In the genomic region with DNA sequence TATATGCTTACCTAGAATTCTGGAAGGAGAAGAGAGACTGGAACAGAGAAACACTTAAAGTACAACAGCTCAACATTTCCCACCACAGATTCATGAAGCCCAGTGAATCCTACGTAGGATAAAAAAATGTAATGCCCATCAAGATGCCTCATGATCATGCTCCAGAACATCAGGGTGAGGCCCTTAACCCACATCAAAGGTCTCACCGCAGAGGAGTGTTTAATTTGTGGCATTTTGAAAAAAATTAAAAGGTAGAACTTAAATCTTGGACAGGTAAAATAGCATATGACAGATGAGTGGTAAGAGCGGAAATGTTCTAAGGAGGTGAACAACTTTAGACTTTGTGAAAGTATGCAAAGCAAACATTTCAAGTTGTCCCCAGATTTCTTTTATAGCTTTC, we compare ENCODE assay signal across 22 cellular contexts. TPM values are rescaled to one million over a fixed set of nuclear protein-coding genes. Genes with fewer than 3 reads are reported as not detected.
A peak's percentile ranks its signal among the peaks of the same experiment; 100 is the strongest.
DNase-seq lines count a peak whose midpoint lies in the region; ATAC-seq and TF ChIP-seq lines count a peak whose summit lies in the region.
"Had no signal": no experiment of that assay in that cellular context is flagged by ENCODE, and none has a peak within 500 bp of the region (broad histone marks: within the 10 kb centered on the region; RNA-seq: fewer than 3 reads in every experiment).

No MANE protein-coding gene starts in this region.

- H3K4me1 ChIP-seq in DND-41 (ENCODE audit: insufficient read depth, low read length) (peaks cover 2% of the 10 kb centered on the region; the same call in 1 of the 2 replicates), left lung (no peaks in the 10 kb centered on the region)

- H3K27me3 ChIP-seq in DND-41 (ENCODE audit: insufficient read depth, low read length, poor library complexity): no peaks in the 10 kb centered on the region
- no peaks in the 10 kb centered on the region for H3K27me3 ChIP-seq in left lung
- H3K27me3 ChIP-seq: BLaER1 treated with 17β-estradiol and CSF1 and Interleukin-3, amounts not matched to agents 10 nM and 100 nM had no signal

- no peak overlapping the region for H2AFZ ChIP-seq in DND-41 (ENCODE audit: low read depth, low read length)

- peak overlapping the region; percentile 41 for H3K4me3 Mint-ChIP-seq in T-helper 17 cell
- H3K4me3 Mint-ChIP-seq: B cell; CD8-positive, alpha-beta T cell; HFFc6; IgD-negative memory B cell had no signal

- H3K27ac ChIP-seq in DND-41 (ENCODE audit: low read length) (no peak overlapping the region), left lung (no peak overlapping the region)
- H3K27ac ChIP-seq: BLaER1 treated with 17β-estradiol and CSF1 and Interleukin-3, amounts not matched to agents 10 nM and 100 nM had no signal

- intact Hi-C loops in left lung (cut with DNase I): no loop called here

- H3K4me3 ChIP-seq in DND-41 (ENCODE audit: low read depth in 1 of 2, low read length in 2 of 2) (no peak overlapping the region), left lung (no peak overlapping the region)
- H3K4me3 ChIP-seq: BLaER1 treated with 17β-estradiol and CSF1 and Interleukin-3, amounts not matched to agents 10 nM and 100 nM had no signal

- no peak overlapping the region for H3K27ac Mint-ChIP-seq in T-helper 17 cell
- H3K27ac Mint-ChIP-seq: B cell; CD8-positive, alpha-beta T cell; HFFc6; IgD-negative memory B cell had no signal

- H3K9ac ChIP-seq in DND-41 (ENCODE audit: low read depth, low read length): no peak overlapping the region
- H3K9ac ChIP-seq: BLaER1 treated with 17β-estradiol and CSF1 and Interleukin-3, amounts not matched to agents 10 nM and 100 nM had no signal

- H3K27me3 Mint-ChIP-seq in T-helper 17 cell: peaks cover 31% of the 10 kb centered on the region
- H3K27me3 Mint-ChIP-seq: B cell had no signal

- ATAC-seq in DND-41 (ENCODE audit: insufficient read depth, low read depth) (peak; percentile 23; the same call in 1 of the 3 replicates), T-helper 17 cell (no peak), left lung (peak; percentile 78), GM21717 (IDR thresholded peaks at IDR 0.05; ENCODE audit: unreplicated experiment) (no peak)
- ATAC-seq: CD8-positive, alpha-beta T cell; HepG2 had no signal

- peaks cover 11% of the 10 kb centered on the region for H3K4me1 Mint-ChIP-seq in T-helper 17 cell
- H3K4me1 Mint-ChIP-seq: B cell, IgD-negative memory B cell had no signal

- peaks cover 5% of the 10 kb centered on the region; the same call in 1 of the 2 replicates for H4K20me1 ChIP-seq in DND-41 (ENCODE audit: insufficient read depth, low read length)
- H4K20me1 ChIP-seq: BLaER1 treated with 17β-estradiol and CSF1 and Interleukin-3, amounts not matched to agents 10 nM and 100 nM had no signal

- TF ChIP-seq CTCF in DND-41 (IDR thresholded peaks at IDR 0.05; ENCODE audit: borderline replicate concordance, extremely low read depth, low read length, poor library complexity, severe bottlenecking) (no peak), left lung (IDR thresholded peaks at IDR 0.05) (no peak)

- H3K36me3 ChIP-seq in DND-41 (ENCODE audit: insufficient read depth, low read length) (peaks cover 91% of the 10 kb centered on the region), left lung (no peaks in the 10 kb centered on the region)
- H3K36me3 ChIP-seq: BLaER1 treated with 17β-estradiol and CSF1 and Interleukin-3, amounts not matched to agents 10 nM and 100 nM had no signal

- H3K79me2 ChIP-seq in DND-41 (ENCODE audit: insufficient read depth, low read length): no peaks in the 10 kb centered on the region

- peaks cover 6% of the 10 kb centered on the region for H3K36me3 Mint-ChIP-seq in T-helper 17 cell (ENCODE audit: low read depth)
- H3K36me3 Mint-ChIP-seq: CD8-positive, alpha-beta T cell had no signal

- H3K9me3 ChIP-seq in DND-41 (ENCODE audit: insufficient read depth, low read length, severe bottlenecking): no peaks in the 10 kb centered on the region
- H3K9me3 ChIP-seq in T-helper 17 cell (ENCODE audit: control insufficient read depth, low read length, poor library complexity, severe bottlenecking): no peaks in the 10 kb centered on the region
- no peaks in the 10 kb centered on the region for H3K9me3 ChIP-seq in left lung

- H3K4me2 ChIP-seq in DND-41 (ENCODE audit: insufficient read depth, low read length): no peak overlapping the region
- H3K4me2 ChIP-seq: BLaER1 treated with 17β-estradiol and CSF1 and Interleukin-3, amounts not matched to agents 10 nM and 100 nM had no signal

- no peak for DNase-seq in DND-41
- DNase-seq in HT-29 (ENCODE audit: low spot score): peak; percentile 12
- no peak for DNase-seq in T-helper 17 cell
- no peak for DNase-seq in left lung
- DNase-seq in H4 (ENCODE audit: low spot score): no peak
- DNase-seq in nucleus accumbens (lab: John Stamatoyannopoulos, UW): no peak
- no peak for DNase-seq in iPS-NIHi7 (ENCODE audit: extremely low spot score)
- DNase-seq: Calu3; CD8-positive, alpha-beta T cell; DMS 273 treated with DMSO at 0.1 percent for 48 hours; DMS79; GF-D8; HCEC 1CT; HFFc6; KG1 had no signal

RNA-seq across cellular contexts. Expression of a gene that starts 9.7 kb away (rescaled TPM):
- 8.0 and 8.3 TPM in 2 replicates for total RNA-seq in HT-29 (2014; rRNA removed; shearing (Covaris generic))
- total RNA-seq in T-helper 17 cell: under 1 TPM in 1 of 2 donors, not detected in 1; 0.23 TPM
- 10 to 100 TPM in 1 of 2 donors, 1 to 10 TPM in 1; 6.1 to 17.0 TPM for total RNA-seq in left lung
- total RNA-seq in H4 (2014; rRNA removed; shearing (Covaris generic)): not detected in 2 replicates
- total RNA-seq: A172, H1, HepG2, HFFc6 had no signal

RNA-seq across cellular contexts. Expression of a gene that starts 35.8 kb away (rescaled TPM):
- 3.2 and 6.4 TPM in 2 replicates for total RNA-seq in HT-29 (2014; rRNA removed; shearing (Covaris generic))
- total RNA-seq in T-helper 17 cell: 10 to 100 TPM; 13.0 to 18.1 TPM
- 10 to 100 TPM; 17.0 to 27.2 TPM for total RNA-seq in left lung
- total RNA-seq in H4 (2014; rRNA removed; shearing (Covaris generic)): 8.3 and 10.1 TPM in 2 replicates

Comparison
In these comparisons a context has a peak if more than half of its experiments do, and no peak if none do; other contexts are left out.
1. ATAC-seq: peak in DND-41 (single experiment) and left lung (single experiment); none in T-helper 17 cell (single experiment) and GM21717 (single experiment).